Comparison of ENCODE assay signal across 30 cellular contexts in genomic region chr10:33293081-33293480, GRCh38. TPM values are rescaled to one million over a fixed set of nuclear protein-coding genes. Genes with fewer than 3 reads are reported as not detected.
DNase-seq lines count a peak whose midpoint lies in the region; ATAC-seq, FAIRE-seq and TF ChIP-seq lines count a peak whose summit lies in the region.
"Had no signal": no experiment of that assay in that cellular context is flagged by ENCODE, and none has a peak within 500 bp of the region (broad histone marks: within the 10 kb centered on the region; RNA-seq: fewer than 3 reads in every experiment).

No MANE protein-coding gene starts in this region.

- in situ Hi-C loops in GM23248 (cut with MboI): no loop called here

- H3K9me3 ChIP-seq in A549 (no peaks in the 10 kb centered on the region), GM23248 (ENCODE audit: low read depth) (no peaks in the 10 kb centered on the region), osteoblast (ENCODE audit: low read depth, low read length) (no peaks in the 10 kb centered on the region)
- H3K9me3 ChIP-seq in CD4-positive, alpha-beta memory T cell (ENCODE audit: control insufficient read depth in 1 of 2, low read length in 2 of 2): no peaks in the 10 kb centered on the region
- H3K9me3 ChIP-seq: Caco-2, MG63, stomach, tibial nerve had no signal

- FAIRE-seq in A549 (lab: Jason Lieb, UNC): no peak
- peak; percentile 48 for FAIRE-seq in endometrium (lab: Jason Lieb, UNC)
- FAIRE-seq: GM18507, TTC549 had no signal

- H3K79me2 ChIP-seq in GM23248 (ENCODE audit: insufficient read depth) (peaks cover 97% of the 10 kb centered on the region), osteoblast (ENCODE audit: insufficient read depth, low read length) (peaks cover 95% of the 10 kb centered on the region)

- intact Hi-C loops in CD4-positive, alpha-beta memory T cell (cut with micrococcal nuclease): no loop called here

- no peak for TF ChIP-seq POLR2A in A549 (IDR thresholded peaks at IDR 0.05; ENCODE audit: low read length)

- peaks cover 1 to 4% of the 10 kb centered on the region in 2 donors for H3K27me3 Mint-ChIP-seq in CD4-positive, alpha-beta memory T cell
- H3K27me3 Mint-ChIP-seq: dendritic cell treated with granulocyte-macrophage colony-stimulating factor and Interleukin-4, amounts not matched to agents 40 ng/mL and 50 ng/mL, for 4 days had no signal

- H3K9me2 ChIP-seq in GM23248 (ENCODE audit: insufficient read depth): no peaks in the 10 kb centered on the region

- no peak for ATAC-seq in A549
- ATAC-seq in GM21526 (IDR thresholded peaks at IDR 0.05; ENCODE audit: low FRiP score, unreplicated experiment): no peak
- no peak for ATAC-seq in GM18520 (IDR thresholded peaks at IDR 0.05; ENCODE audit: unreplicated experiment)
- ATAC-seq: activated CD8-positive, alpha-beta T cell treated with anti-CD3 and anti-CD28 coated beads for 36 hours had no signal

- CTCF ChIA-PET in A549 (lab: Yijun Ruan, JAX): interaction anchor here (1.2 kb wide), 1 partner anchor 1346 kb away, joined by 3 read pairs; no protein-coding TSS in a partner anchor
- CTCF ChIA-PET in CD4-positive, alpha-beta memory T cell (lab: Charles Lee; ENCODE audit: partially characterized antibody): no interaction called here

- no peak overlapping the region for H3K27ac Mint-ChIP-seq in CD4-positive, alpha-beta memory T cell
- H3K27ac Mint-ChIP-seq: activated CD8-positive, alpha-beta T cell treated with anti-CD3 and anti-CD28 coated beads for 36 hours; activated naive CD8-positive, alpha-beta T cell treated with anti-CD3 and anti-CD28 coated beads for 36 hours; dendritic cell treated with granulocyte-macrophage colony-stimulating factor and Interleukin-4, amounts not matched to agents 40 ng/mL and 50 ng/mL, for 4 days had no signal

- 92% methylated on average over 3 of the region's 3 CpGs for WGBS in A549 (ENCODE audit: missing lambda C conversion rate)
- WGBS in GM23248 (ENCODE audit: low coverage in 1 of 2, low lambda C conversion rate in 2 of 2, missing lambda C conversion rate in 2 of 2), 2 experiments: 95 to 96% methylated on average over 3 of the region's 3 CpGs

- H3K27ac ChIP-seq in A549 (peak overlapping the region; percentile 75 to 89), GM23248 (peak overlapping the region; percentile 98; the same call in 1 of the 2 replicates), osteoblast (ENCODE audit: low read depth, low read length) (peak overlapping the region; percentile 89)
- no peak overlapping the region for H3K27ac ChIP-seq in CD4-positive, alpha-beta memory T cell (ENCODE audit: low read depth, low read length)
- H3K27ac ChIP-seq: BLaER1 treated with 17β-estradiol and CSF1 and Interleukin-3, amounts not matched to agents 10 nM and 100 nM; neural progenitor cell; stomach had no signal

- no peak for DNase-seq in A549 (ENCODE audit: low read depth in 1 of 2, low spot score in 1 of 2)
- no peak for DNase-seq in GM23248
- DNase-seq in osteoblast (ENCODE audit: insufficient read length, low spot score, missing footprints): no peak
- no peak for DNase-seq in CD4-positive, alpha-beta memory T cell
- DNase-seq in SKM-1 treated with dmso at 0.1 percent for 144 hours (lab: John Stamatoyannopoulos, UW; ENCODE audit: unreplicated experiment): no peak
- DNase-seq: activated CD4-positive, CD25-positive, alpha-beta regulatory T cell treated with anti-CD3 and anti-CD28 coated beads, Interleukin-2, amount 50 U/mL, for 72 hours; activated CD8-positive, alpha-beta T cell treated with anti-CD3 and anti-CD28 coated beads for 36 hours; activated effector memory CD4-positive, alpha-beta T cell treated with Interleukin-2 at 50 U/mL for 16 hours; activated naive CD8-positive, alpha-beta T cell treated with anti-CD3 and anti-CD28 coated beads for 36 hours; aorta; Caco-2; caudate nucleus; DND-41; HCEC 1CT; KBM-7; kidney glomerular epithelial cell; MG63; NCI-H2081; NCI-H2227 treated with DMSO at 0.1 percent for 48 hours; stimulated activated CD4-positive, alpha-beta T cell treated with anti-CD3 and anti-CD28 coated beads, Interleukin-2, amount 100 ng/mL, for 24 hours; stomach had no signal

- no peaks in the 10 kb centered on the region for H3K9me3 Mint-ChIP-seq in CD4-positive, alpha-beta memory T cell
- H3K9me3 Mint-ChIP-seq: activated CD8-positive, alpha-beta T cell treated with anti-CD3 and anti-CD28 coated beads for 36 hours; activated naive CD8-positive, alpha-beta T cell treated with anti-CD3 and anti-CD28 coated beads for 36 hours; dendritic cell treated with granulocyte-macrophage colony-stimulating factor and Interleukin-4, amounts not matched to agents 40 ng/mL and 50 ng/mL, for 4 days; neural progenitor cell had no signal

- no peak overlapping the region for H2AFZ ChIP-seq in GM23248
- no peak overlapping the region for H2AFZ ChIP-seq in osteoblast (ENCODE audit: low read length)
- H2AFZ ChIP-seq: neural progenitor cell had no signal

- no peak for TF ChIP-seq RAD21 in A549 (conservative IDR thresholded peaks at IDR 0.05 in 1 of 2, IDR thresholded peaks at IDR 0.05 in 1 of 2)

- no peak overlapping the region for H3K9ac ChIP-seq in GM23248
- H3K9ac ChIP-seq: BLaER1 treated with 17β-estradiol and CSF1 and Interleukin-3, amounts not matched to agents 10 nM and 100 nM; neural progenitor cell had no signal

- H4K20me1 ChIP-seq in GM23248 (ENCODE audit: insufficient read depth): 0 out of 2 replicates have a peak, but pooled peaks cover 3% of the 10 kb centered on the region
- no peaks in the 10 kb centered on the region for H4K20me1 ChIP-seq in osteoblast (ENCODE audit: insufficient read depth, low read length)

- TF ChIP-seq EP300 in A549 (IDR thresholded peaks at IDR 0.05): no peak

- H3K4me2 ChIP-seq in A549 (peak overlapping the region; percentile 68), GM23248 (ENCODE audit: unreplicated experiment) (no peak overlapping the region), osteoblast (ENCODE audit: insufficient read depth, low read length) (no peak overlapping the region)
- H3K4me2 ChIP-seq: BLaER1 treated with 17β-estradiol and CSF1 and Interleukin-3, amounts not matched to agents 10 nM and 100 nM; neural progenitor cell had no signal

- H3F3A ChIP-seq in GM23248 (ENCODE audit: insufficient read depth): peaks cover 77% of the 10 kb centered on the region

- H3K36me3 ChIP-seq in GM23248 (ENCODE audit: low read depth) (peaks cover 25% of the 10 kb centered on the region; the same call in 1 of the 2 replicates), osteoblast (ENCODE audit: insufficient read depth, low read length) (peaks cover 21% of the 10 kb centered on the region)
- no peaks in the 10 kb centered on the region for H3K36me3 ChIP-seq in CD4-positive, alpha-beta memory T cell (ENCODE audit: insufficient read depth, low read length)
- H3K36me3 ChIP-seq: MG63, neural progenitor cell, stomach, tibial nerve had no signal

- POLR2A ChIA-PET in A549 (lab: Yijun Ruan, JAX): no interaction called here
- POLR2A ChIA-PET in CD4-positive, alpha-beta memory T cell (lab: Charles Lee; ENCODE audit: partially characterized antibody): no interaction called here

- no peaks in the 10 kb centered on the region for H3K27me3 ChIP-seq in GM23248 (replicated peaks; ENCODE audit: insufficient read depth)
- no peaks in the 10 kb centered on the region for H3K27me3 ChIP-seq in osteoblast (ENCODE audit: insufficient read depth, low read length)
- H3K27me3 ChIP-seq in CD4-positive, alpha-beta memory T cell (ENCODE audit: insufficient read depth, low read length): no peaks in the 10 kb centered on the region
- H3K27me3 ChIP-seq: BLaER1 treated with 17β-estradiol and CSF1 and Interleukin-3, amounts not matched to agents 10 nM and 100 nM; MG63; neural progenitor cell; stomach; tibial nerve had no signal

- H3K4me3 Mint-ChIP-seq in CD4-positive, alpha-beta memory T cell: no peak overlapping the region
- H3K4me3 Mint-ChIP-seq: activated CD8-positive, alpha-beta T cell treated with anti-CD3 and anti-CD28 coated beads for 36 hours; activated naive CD8-positive, alpha-beta T cell treated with anti-CD3 and anti-CD28 coated beads for 36 hours; dendritic cell treated with granulocyte-macrophage colony-stimulating factor and Interleukin-4, amounts not matched to agents 40 ng/mL and 50 ng/mL, for 4 days; neural progenitor cell had no signal

- H3K4me3 ChIP-seq in A549 (no peak overlapping the region), GM23248 (no peak overlapping the region), osteoblast (ENCODE audit: insufficient read depth, low read length) (no peak overlapping the region)
- H3K4me3 ChIP-seq in CD4-positive, alpha-beta memory T cell (ENCODE audit: low read length in 2 of 2): no peak overlapping the region
- H3K4me3 ChIP-seq: BLaER1 treated with 17β-estradiol and CSF1 and Interleukin-3, amounts not matched to agents 10 nM and 100 nM; MG63; neural progenitor cell; stomach; tibial nerve had no signal

- TF ChIP-seq CTCF in A549 (IDR thresholded peaks at IDR 0.05) (no peak), osteoblast (IDR thresholded peaks at IDR 0.05; ENCODE audit: extremely low read depth, low read depth, low read length) (no peak)

- H3K4me1 Mint-ChIP-seq in CD4-positive, alpha-beta memory T cell: no peaks in the 10 kb centered on the region
- H3K4me1 Mint-ChIP-seq: activated naive CD8-positive, alpha-beta T cell treated with anti-CD3 and anti-CD28 coated beads for 36 hours had no signal

- H3K36me3 Mint-ChIP-seq in CD4-positive, alpha-beta memory T cell: no peaks in the 10 kb centered on the region
- H3K36me3 Mint-ChIP-seq: activated naive CD8-positive, alpha-beta T cell treated with anti-CD3 and anti-CD28 coated beads for 36 hours had no signal

- H3K4me1 ChIP-seq in A549 (peaks cover 60% of the 10 kb centered on the region), GM23248 (ENCODE audit: insufficient read depth) (peaks cover 49% of the 10 kb centered on the region), osteoblast (ENCODE audit: insufficient read depth, low read length) (peaks cover 36% of the 10 kb centered on the region)
- H3K4me1 ChIP-seq in CD4-positive, alpha-beta memory T cell (ENCODE audit: insufficient read depth, low read length): no peaks in the 10 kb centered on the region

TF ChIP-seq in A549, 52 proteins besides CTCF, POLR2A, EP300 and RAD21:
- no peak for TF ChIP-seq NFE2L2 (conservative IDR thresholded peaks at IDR 0.05; ENCODE audit: low read length)

RNA-seq across cellular contexts. Expression of gene NRP1, which starts 41.4 kb away (rescaled TPM):
- polyA plus RNA-seq in A549 (2011; rRNA removed): 208 and 259 TPM in 2 replicates
- polyA plus RNA-seq in A549 (2012; cell fraction: cytosol; rRNA removed): 44.4 and 49.6 TPM in 2 replicates
- polyA plus RNA-seq in A549 (2012; cell fraction: nucleus; rRNA removed): 76.6 and 106 TPM in 2 replicates
- polyA plus RNA-seq in A549 (2017; fragmentation: RNase III; extraction: RNeasy Plus Mini Kit Qiagen cat#74134 plus additional on column Dnase treatment): 115 to 147 TPM (median 121 TPM) in 3 replicates
- 264 and 271 TPM in 2 replicates for polyA minus RNA-seq in A549 (2011; rRNA and poly(A)+ RNA removed)
- total RNA-seq in GM23248 (2014; rRNA removed; shearing (Covaris generic)): 134 and 152 TPM in 2 replicates
- polyA plus RNA-seq in GM23248 (2016; fragmentation: Nextera tagmentation; extraction: Ambion mirVana): 175 and 184 TPM in 2 replicates
- total RNA-seq in osteoblast: 173 and 200 TPM in 2 replicates
- 1 to 10 TPM; 1.6 TPM for total RNA-seq in CD4-positive, alpha-beta memory T cell
- not detected for polyA plus RNA-seq in CD4-positive, alpha-beta memory T cell

Comparison
In these comparisons a context has a peak if more than half of its experiments do, and no peak if none do; other contexts are left out.
1. RNA of gene NRP1, which starts 41.4 kb away (total RNA-seq): 173 to 200 TPM in osteoblast and 134 to 152 TPM in GM23248; 1.6 TPM in CD4-positive, alpha-beta memory T cell; every median in the first group is over 10 times any median in the second.